Comparison of ENCODE assay signal across 11 cellular contexts in genomic region chr2:42929577-42929984, GRCh38.
DNase-seq lines count a peak whose midpoint lies in the region; ATAC-seq, FAIRE-seq and TF ChIP-seq lines count a peak whose summit lies in the region.
"Had no signal": no experiment of that assay in that cellular context is flagged by ENCODE, and none has a peak within 500 bp of the region (broad histone marks: within the 10 kb centered on the region; RNA-seq: fewer than 3 reads in every experiment).

No MANE protein-coding gene starts in this region.

- POLR2A ChIA-PET in AG04450 (lab: Yijun Ruan, JAX), result interaction anchor here (0.6 to 0.7 kb wide), 2 partner anchors 21 to 94 kb away, joined by 3 read pairs; no protein-coding TSS in a partner anchor

- H3K36me3 ChIP-seq in keratinocyte (ENCODE audit: control insufficient read depth in 2 of 2, extremely low read depth in 1 of 2, insufficient read depth in 2 of 2, low read length in 2 of 2), result no peaks in the 10 kb centered on the region
- H3K36me3 ChIP-seq in rectal smooth muscle tissue (ENCODE audit: control insufficient read depth, insufficient read depth, low read length), result no peaks in the 10 kb centered on the region

- H3K4me2 ChIP-seq in keratinocyte (ENCODE audit: control insufficient read depth, extremely low read depth, insufficient read depth, low read depth, low read length), result peak overlapping the region; percentile 16

- ATAC-seq in HG02840 (IDR thresholded peaks at IDR 0.05; ENCODE audit: low FRiP score, unreplicated experiment) (no peak), GM21576 (IDR thresholded peaks at IDR 0.05; ENCODE audit: unreplicated experiment) (no peak)
- ATAC-seq: activated CD8-positive, alpha-beta memory T cell treated with anti-CD3 and anti-CD28 coated beads, Interleukin-2, amount 10 ng/mL, durations not matched to agents 7 days and 5 days had no signal

- dilution Hi-C loops in keratinocyte (cut with MboI; ENCODE audit: extremely low pct_ligation_motif_present, low sequenced_read_pairs), result no loop called here

- peak overlapping the region; percentile 57 for H2AFZ ChIP-seq in keratinocyte (ENCODE audit: control insufficient read depth, low read length)

- 80 to 90% (median 84%) methylated on average over 4 of the region's 4 CpGs for WGBS in adipose tissue, 3 donors

- TF ChIP-seq CTCF in AG04450 (IDR thresholded peaks at IDR 0.05; ENCODE audit: low read depth, low read length), result no peak
- TF ChIP-seq CTCF in keratinocyte (optimal IDR thresholded peaks at IDR 0.05 in 1 of 3, IDR thresholded peaks at IDR 0.05 in 1 of 3, conservative IDR thresholded peaks at IDR 0.05 in 1 of 3; ENCODE audit: extremely low read depth in 1 of 3, insufficient read depth in 2 of 3, low read length in 3 of 3), result no peak

- no peak overlapping the region for H3K9ac ChIP-seq in keratinocyte (ENCODE audit: control insufficient read depth, extremely low read depth, insufficient read depth, low read length)
- no peak overlapping the region for H3K9ac ChIP-seq in rectal smooth muscle tissue (ENCODE audit: low read length)

- peak overlapping the region; percentile 10; the same call in 1 of the 2 replicates for H3K4me3 ChIP-seq in AG04450 (ENCODE audit: low read depth, low read length)
- H3K4me3 ChIP-seq in keratinocyte (ENCODE audit: control insufficient read depth in 2 of 3, extremely low read depth in 1 of 3, insufficient read depth in 2 of 3, low read depth in 1 of 3, low read length in 3 of 3), result no peak overlapping the region
- no peak overlapping the region for H3K4me3 ChIP-seq in rectal smooth muscle tissue (ENCODE audit: low read length)

- no peak for FAIRE-seq in keratinocyte (lab: Jason Lieb, UNC)

- H3K79me2 ChIP-seq in keratinocyte (ENCODE audit: control insufficient read depth, insufficient read depth, low read length), result no peaks in the 10 kb centered on the region

- H3K27me3 ChIP-seq in AG04450 (ENCODE audit: control insufficient read depth, insufficient read depth, low read length), result no peaks in the 10 kb centered on the region
- no peaks in the 10 kb centered on the region for H3K27me3 ChIP-seq in keratinocyte (ENCODE audit: control insufficient read depth, extremely low read depth, insufficient read depth, low read length)
- no peaks in the 10 kb centered on the region for H3K27me3 ChIP-seq in rectal smooth muscle tissue (ENCODE audit: control insufficient read depth, insufficient read depth, low read length)

- H3K4me1 ChIP-seq in keratinocyte (ENCODE audit: control insufficient read depth, extremely low read depth, insufficient read depth, low read length) (peaks cover 60% of the 10 kb centered on the region), rectal smooth muscle tissue (ENCODE audit: control insufficient read depth, insufficient read depth, low read length) (peaks cover 48% of the 10 kb centered on the region)

- peaks cover 2% of the 10 kb centered on the region for H3K9me1 ChIP-seq in keratinocyte (ENCODE audit: control insufficient read depth, extremely low read depth, insufficient read depth, low read length)

- DNase-seq in AG04450 (ENCODE audit: low read depth, low spot score), result no peak
- DNase-seq in keratinocyte (ENCODE audit: low read depth, low spot score), result no peak
- DNase-seq in HuH-7.5 (ENCODE audit: low spot score), result no peak
- no peak for DNase-seq in C1 segment of cervical spinal cord (lab: John Stamatoyannopoulos, UW)
- DNase-seq: activated CD8-positive, alpha-beta memory T cell treated with anti-CD3 and anti-CD28 coated beads, Interleukin-2, amount 10 ng/mL, durations not matched to agents 7 days and 5 days; NCI-H1092; stimulated activated CD4-positive, alpha-beta T cell treated with anti-CD3 and anti-CD28 coated beads, Interleukin-1b, Interleukin-23, amount 100 ng/mL, for 48 hours had no signal

- H3K27ac ChIP-seq in AG04450 (ENCODE audit: low read depth, low read length) (peak overlapping the region; percentile 80), adipose tissue (ENCODE audit: low read depth, low read length) (peak overlapping the region; percentile 73), keratinocyte (ENCODE audit: control insufficient read depth, insufficient read depth, low read length) (no peak overlapping the region), rectal smooth muscle tissue (ENCODE audit: low read depth, low read length) (peak overlapping the region; percentile 70)

- H3K9me3 ChIP-seq in AG04450 (ENCODE audit: control insufficient read depth, insufficient read depth, low read length) (peaks cover 3% of the 10 kb centered on the region; the same call in 1 of the 2 replicates), keratinocyte (ENCODE audit: control insufficient read depth, low read depth, low read length) (no peaks in the 10 kb centered on the region)

- CTCF ChIA-PET in AG04450 (lab: Charles Lee), result interaction anchor here (0.7 to 3.2 kb wide), 5 partner anchors 14 to 555 kb away, joined by 3 to 12 read pairs (median 3); no protein-coding TSS in a partner anchor

- H4K20me1 ChIP-seq in keratinocyte (ENCODE audit: control insufficient read depth, extremely low read depth, insufficient read depth, low read length), result no peaks in the 10 kb centered on the region
